Comparison of ENCODE assay signal across 10 cellular contexts in genomic region chr10:88792656-88793055, GRCh38. TPM values are rescaled to one million over a fixed set of nuclear protein-coding genes. Genes with fewer than 3 reads are reported as not detected.
DNase-seq lines count a peak whose midpoint lies in the region; ATAC-seq and TF ChIP-seq lines count a peak whose summit lies in the region.
"Had no signal": no experiment of that assay in that cellular context is flagged by ENCODE, and none has a peak within 500 bp of the region (broad histone marks: within the 10 kb centered on the region; RNA-seq: fewer than 3 reads in every experiment).

No MANE protein-coding gene starts in this region.

- peak overlapping the region; percentile 32; the same call in 1 of the 2 replicates for H3K27ac ChIP-seq in ACC112 (ENCODE audit: low read depth, low read length)
- no peak overlapping the region for H3K27ac ChIP-seq in mammary epithelial cell (ENCODE audit: insufficient read depth, low read depth, low read length)
- H3K27ac ChIP-seq: BLaER1 had no signal

- in situ Hi-C loops in mammary epithelial cell (cut with MboI; ENCODE audit: low sequenced_read_pairs in 2 of 2): no loop called here

- intact Hi-C loops in mammary epithelial cell (cut with micrococcal nuclease): loop anchor here (1.0 kb wide), 2 partner anchors 104 to 227 kb away; no protein-coding TSS in a partner anchor

- no peaks in the 10 kb centered on the region for H3K36me3 ChIP-seq in ACC112 (ENCODE audit: insufficient read depth, low read length)
- no peaks in the 10 kb centered on the region for H3K36me3 ChIP-seq in mammary epithelial cell (ENCODE audit: insufficient read depth, low read length)
- H3K36me3 ChIP-seq: BLaER1 had no signal

- H4K20me1 ChIP-seq in mammary epithelial cell (ENCODE audit: insufficient read depth, low read length): no peaks in the 10 kb centered on the region
- H4K20me1 ChIP-seq: BLaER1 had no signal

- H3K27me3 ChIP-seq in ACC112 (ENCODE audit: insufficient read depth, low read length): no peaks in the 10 kb centered on the region
- peaks cover 8% of the 10 kb centered on the region for H3K27me3 ChIP-seq in mammary epithelial cell (ENCODE audit: insufficient read depth, low read length)
- H3K27me3 ChIP-seq: BLaER1 had no signal

- no peaks in the 10 kb centered on the region for H3K9me3 ChIP-seq in mammary epithelial cell (replicated peaks; ENCODE audit: insufficient read depth, low read length)
- H3K9me3 ChIP-seq: BLaER1 had no signal

- H3K9ac ChIP-seq in mammary epithelial cell (ENCODE audit: insufficient read depth, low read length): no peak overlapping the region
- H3K9ac ChIP-seq: BLaER1 had no signal

- no peak overlapping the region for H3K4me2 ChIP-seq in mammary epithelial cell (ENCODE audit: insufficient read depth, low read depth, low read length)
- H3K4me2 ChIP-seq: BLaER1 had no signal

- ATAC-seq in GM18858 (IDR thresholded peaks at IDR 0.05; ENCODE audit: unreplicated experiment) (no peak), HG03354 (IDR thresholded peaks at IDR 0.05; ENCODE audit: poor library complexity, severe bottlenecking, unreplicated experiment) (no peak)

- DNase-seq in M059J (ENCODE audit: low read depth): peak; percentile 83
- peak; percentile 72 for DNase-seq in mammary epithelial cell
- DNase-seq in medulla oblongata (ENCODE audit: extremely low spot score): peak; percentile 84
- DNase-seq in activated CD4-positive, alpha-beta T cell treated with anti-CD3 and anti-CD28 coated beads for 48 hours: no peak
- DNase-seq in NCI-H774 (lab: John Stamatoyannopoulos, UW): no peak
- DNase-seq: activated CD4-positive, CD25-positive, alpha-beta regulatory T cell had no signal

- CTCF ChIA-PET in mammary epithelial cell (lab: Charles Lee; ENCODE audit: low non-redundant PET): no interaction called here

- no peaks in the 10 kb centered on the region for H3K79me2 ChIP-seq in ACC112 (ENCODE audit: control insufficient read depth, insufficient read depth, low read length, unreplicated experiment)
- no peaks in the 10 kb centered on the region for H3K79me2 ChIP-seq in mammary epithelial cell (ENCODE audit: insufficient read depth, low read length)

- H2AFZ ChIP-seq in ACC112 (ENCODE audit: low read length, unreplicated experiment) (no peak overlapping the region), mammary epithelial cell (ENCODE audit: low read depth, low read length) (no peak overlapping the region)

- H3K4me3 ChIP-seq in ACC112 (ENCODE audit: low read depth, low read length): no peak overlapping the region
- no peak overlapping the region for H3K4me3 ChIP-seq in mammary epithelial cell (replicated peaks in 1 of 3; ENCODE audit: insufficient read depth in 1 of 3, low read depth in 2 of 3, low read length in 3 of 3)
- H3K4me3 ChIP-seq: BLaER1 had no signal

- BruUV-seq in mammary epithelial cell (replicated peaks; lab: Mats Ljungman, UMichigan): no TSS peak

- TF ChIP-seq CTCF in mammary epithelial cell (conservative IDR thresholded peaks at IDR 0.05 in 1 of 2, IDR thresholded peaks at IDR 0.05 in 1 of 2; ENCODE audit: extremely low read depth in 1 of 2, insufficient read depth in 1 of 2, low read depth in 1 of 2, low read length in 2 of 2): no peak

- dilution Hi-C loops in mammary epithelial cell (cut with HindIII; ENCODE audit: low sequenced_read_pairs): no loop called here

- H3K4me1 ChIP-seq in ACC112 (ENCODE audit: control insufficient read depth, insufficient read depth, low read length, unreplicated experiment) (peaks cover 24% of the 10 kb centered on the region), mammary epithelial cell (ENCODE audit: insufficient read depth, low read length) (peaks cover 13% of the 10 kb centered on the region)
- H3K4me1 ChIP-seq: BLaER1 had no signal

- WGBS in mammary epithelial cell (ENCODE audit: low coverage, missing lambda C conversion rate): 81% methylated on average over 3 of the region's 3 CpGs

RNA-seq across cellular contexts. Expression of gene LIPM, which starts 9.9 kb away (rescaled TPM):
- total RNA-seq in M059J (2014; rRNA removed; shearing (Covaris generic)): not detected in 2 replicates
- total RNA-seq in mammary epithelial cell: not detected
- not detected for polyA plus RNA-seq in mammary epithelial cell
- not detected for polyA minus RNA-seq in mammary epithelial cell

RNA-seq across cellular contexts. Expression of gene LIPN, which starts 32.8 kb away (rescaled TPM):
- total RNA-seq in M059J (2014; rRNA removed; shearing (Covaris generic)): not detected in 2 replicates
- total RNA-seq in mammary epithelial cell: not detected
- polyA plus RNA-seq in mammary epithelial cell: not detected
- not detected for polyA minus RNA-seq in mammary epithelial cell

RNA-seq across cellular contexts. Expression of gene ANKRD22, which starts 59.0 kb away (rescaled TPM):
- not detected in 2 replicates for total RNA-seq in M059J (2014; rRNA removed; shearing (Covaris generic))
- under 1 TPM in 1 of 2 donors, not detected in 1; 0.87 TPM for total RNA-seq in mammary epithelial cell
- 2.7 TPM for polyA plus RNA-seq in mammary epithelial cell
- polyA minus RNA-seq in mammary epithelial cell: not detected

Comparison
In these comparisons a context has a peak if more than half of its experiments do, and no peak if none do; other contexts are left out.
1. DNase-seq: peak in M059J (single experiment), mammary epithelial cell (single experiment) and medulla oblongata (single experiment); none in activated CD4-positive, alpha-beta T cell treated with anti-CD3 and anti-CD28 coated beads for 48 hours (single experiment) and NCI-H774 (single experiment).